Comparison of ENCODE assay signal across 8 cellular contexts in the genomic region with DNA sequence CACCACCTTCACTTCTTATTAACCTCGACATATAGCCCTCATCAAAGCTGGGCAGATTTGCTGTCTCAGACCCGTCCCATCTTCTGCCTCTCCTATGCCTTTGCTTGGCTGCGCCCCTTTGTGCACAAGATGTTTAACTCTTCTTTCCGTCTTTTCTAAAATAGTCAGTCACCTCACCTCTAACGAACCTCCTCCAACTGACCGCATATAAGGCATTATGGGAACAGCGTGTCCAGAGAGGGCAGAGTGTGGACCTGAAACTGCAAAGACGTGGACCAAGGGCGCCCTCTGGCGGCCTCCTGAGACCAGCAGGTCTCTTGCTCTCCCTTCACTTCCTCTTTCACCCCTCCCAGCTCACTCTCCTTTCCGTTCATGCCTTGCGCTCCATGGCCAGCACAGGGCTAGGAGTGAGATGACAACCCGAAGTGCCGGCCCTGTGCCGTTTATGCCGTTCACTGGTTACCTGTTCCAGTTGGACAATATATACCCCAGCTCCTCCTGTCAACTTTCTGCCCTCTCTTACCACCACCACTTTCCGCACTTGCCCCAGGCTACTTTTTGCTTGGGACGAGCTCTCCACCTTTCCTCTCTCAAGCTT. TPM values are rescaled to one million over a fixed set of nuclear protein-coding genes. Genes with fewer than 3 reads are reported as not detected.
A peak's percentile ranks its signal among the peaks of the same experiment; 100 is the strongest.
DNase-seq lines count a peak whose midpoint lies in the region; ATAC-seq and TF ChIP-seq lines count a peak whose summit lies in the region.

No MANE protein-coding gene starts in this region.

- no peak overlapping the region for H3K18ac ChIP-seq in trophoblast cell (ENCODE audit: low read length)

- H3K4me3 ChIP-seq in trophoblast cell (ENCODE audit: low read depth, low read length) (no peak overlapping the region), tibial nerve (peak overlapping the region; percentile 3 to 26 (median 20))

- peaks cover 6% of the 10 kb centered on the region for H3K79me2 ChIP-seq in trophoblast cell (ENCODE audit: control insufficient read depth, insufficient read depth, low read length, poor library complexity)

- H2BK120ac ChIP-seq in trophoblast cell (ENCODE audit: insufficient read depth, low read length, poor library complexity): no peak overlapping the region

- H4K91ac ChIP-seq in trophoblast cell (ENCODE audit: low read depth, low read length): no peak overlapping the region

- no peak overlapping the region for H4K12ac ChIP-seq in trophoblast cell (ENCODE audit: low read depth, low read length)

- POLR2A ChIA-PET in activated naive CD8-positive, alpha-beta T cell treated with anti-CD3 and anti-CD28 coated beads, Interleukin-2, amount 10 ng/mL, durations not matched to agents 7 days and 5 days (lab: Charles Lee): interaction anchor here (0.8 to 6.5 kb wide), 13 partner anchors 14 to 135 kb away, joined by 3 to 82 read pairs (median 5); a partner anchor contains a TSS

- H3K27ac ChIP-seq in trophoblast cell (ENCODE audit: low read depth, low read length) (no peak overlapping the region), tibial nerve (peak overlapping the region in 2 of 4 donors; percentile 5 to 38)

- H2AK5ac ChIP-seq in trophoblast cell (ENCODE audit: low read length): no peak overlapping the region

- no peak overlapping the region for H3K23ac ChIP-seq in trophoblast cell (ENCODE audit: low read length)

- no peak overlapping the region for H2BK12ac ChIP-seq in trophoblast cell (ENCODE audit: low read length)

- H2BK5ac ChIP-seq in trophoblast cell (ENCODE audit: low read depth, low read length, poor library complexity): no peak overlapping the region

- peaks cover 2% of the 10 kb centered on the region for H3K9me3 ChIP-seq in trophoblast cell (ENCODE audit: insufficient read depth, low read depth, low read length)
- no peaks in the 10 kb centered on the region for H3K9me3 ChIP-seq in tibial nerve

- no peak overlapping the region for H3K9ac ChIP-seq in trophoblast cell (ENCODE audit: low read length)

- TF ChIP-seq CTCF in tibial nerve (IDR thresholded peaks at IDR 0.05): peak; percentile 87 to 97 (median 93)

- H3K27ac Mint-ChIP-seq in activated naive CD8-positive, alpha-beta T cell treated with anti-CD3 and anti-CD28 coated beads, Interleukin-2, amount 10 ng/mL, durations not matched to agents 7 days and 5 days: no peak overlapping the region

- TF ChIP-seq EP300 in tibial nerve (IDR thresholded peaks at IDR 0.05): peak in 1 of 2 donors; percentile 52

- H3K79me1 ChIP-seq in trophoblast cell (ENCODE audit: low read length): peaks cover 9% of the 10 kb centered on the region

- no peak overlapping the region for H3K4me3 Mint-ChIP-seq in activated naive CD8-positive, alpha-beta T cell treated with anti-CD3 and anti-CD28 coated beads, Interleukin-2, amount 10 ng/mL, durations not matched to agents 7 days and 5 days

- DNase-seq in CD1c-positive myeloid dendritic cell (ENCODE audit: extremely low spot score) (peak; percentile 92), NCI-H1092 (lab: John Stamatoyannopoulos, UW) (peak; percentile 78), SKM-1 (lab: John Stamatoyannopoulos, UW; ENCODE audit: unreplicated experiment) (peak; percentile 98), cardiac septum (ENCODE audit: low spot score) (peak; percentile 92), trophoblast cell (peak; percentile 87 to 95), tibial nerve (ENCODE audit: low spot score in 2 of 2) (peak; percentile 77 to 84)
- DNase-seq in activated naive CD8-positive, alpha-beta T cell treated with anti-CD3 and anti-CD28 coated beads, Interleukin-2, amount 10 ng/mL, durations not matched to agents 7 days and 5 days: peak; percentile 89

- H3K4me1 Mint-ChIP-seq in activated naive CD8-positive, alpha-beta T cell treated with anti-CD3 and anti-CD28 coated beads, Interleukin-2, amount 10 ng/mL, durations not matched to agents 7 days and 5 days: peaks cover 27% of the 10 kb centered on the region

- no peak overlapping the region for H3K14ac ChIP-seq in trophoblast cell (ENCODE audit: low read length)

- no CpG with 5 or more reads among the region's 18 CpGs for WGBS in trophoblast cell (ENCODE audit: extremely low coverage, insufficient coverage, insufficient read length)
- 11 to 13% methylated on average over 18 of the region's 18 CpGs for WGBS in tibial nerve, 2 donors

- H4K8ac ChIP-seq in trophoblast cell (ENCODE audit: low read depth, low read length): no peak overlapping the region

- peak overlapping the region; percentile 55 for H3K4me2 ChIP-seq in trophoblast cell (ENCODE audit: low read length)

- peaks cover 22% of the 10 kb centered on the region for H3K36me3 Mint-ChIP-seq in activated naive CD8-positive, alpha-beta T cell treated with anti-CD3 and anti-CD28 coated beads, Interleukin-2, amount 10 ng/mL, durations not matched to agents 7 days and 5 days

- peaks cover 20 to 35% of the 10 kb centered on the region in 2 experiments for H3K36me3 ChIP-seq in trophoblast cell (ENCODE audit: control insufficient read depth in 1 of 2, insufficient read depth in 2 of 2, low read length in 2 of 2)
- peaks cover 0 to 46% (median 7%) of the 10 kb centered on the region in 3 donors for H3K36me3 ChIP-seq in tibial nerve

- H3K4me1 ChIP-seq in trophoblast cell (ENCODE audit: control insufficient read depth in 1 of 2, insufficient read depth in 2 of 2, low read length in 2 of 2) (peaks cover 16 to 29% of the 10 kb centered on the region in 2 experiments), tibial nerve (peaks cover 0 to 58% (median 38%) of the 10 kb centered on the region in 4 donors)

- H3K4ac ChIP-seq in trophoblast cell (ENCODE audit: low read depth, low read length): no peak overlapping the region

- H3K27me3 ChIP-seq in trophoblast cell (ENCODE audit: insufficient read depth, low read length) (no peaks in the 10 kb centered on the region), tibial nerve (no peaks in the 10 kb centered on the region)

- peak; percentile 35 for ATAC-seq in GM21447 (IDR thresholded peaks at IDR 0.05; ENCODE audit: unreplicated experiment)
- ATAC-seq in activated naive CD8-positive, alpha-beta T cell treated with anti-CD3 and anti-CD28 coated beads, Interleukin-2, amount 10 ng/mL, durations not matched to agents 7 days and 5 days (ENCODE audit: low read depth): peak; percentile 32

- TF ChIP-seq POLR2A in tibial nerve (IDR thresholded peaks at IDR 0.05): no peak

- intact Hi-C loops in cardiac septum (cut with DNase I): loop anchor here (1.0 to 5.0 kb wide), 5 partner anchors 36 to 167 kb away; a partner anchor contains a TSS

- H2AFZ ChIP-seq in trophoblast cell (ENCODE audit: insufficient read depth, low read length, poor library complexity): no peak overlapping the region

- H3K9me3 Mint-ChIP-seq in activated naive CD8-positive, alpha-beta T cell treated with anti-CD3 and anti-CD28 coated beads, Interleukin-2, amount 10 ng/mL, durations not matched to agents 7 days and 5 days: no peaks in the 10 kb centered on the region

- H3K27me3 Mint-ChIP-seq in activated naive CD8-positive, alpha-beta T cell treated with anti-CD3 and anti-CD28 coated beads, Interleukin-2, amount 10 ng/mL, durations not matched to agents 7 days and 5 days: no peaks in the 10 kb centered on the region

RNA-seq across cellular contexts. Expression of a gene that starts 2.5 kb away (rescaled TPM):
- 10 to 100 TPM; 34.6 to 35.1 TPM for total RNA-seq in activated naive CD8-positive, alpha-beta T cell treated with anti-CD3 and anti-CD28 coated beads, Interleukin-2, amount 10 ng/mL, durations not matched to agents 7 days and 5 days
- 14.7 TPM for total RNA-seq in cardiac septum
- 15.9 and 18.0 TPM in 2 replicates for polyA plus RNA-seq in trophoblast cell (2013)
- total RNA-seq in tibial nerve: 10 to 100 TPM; 36.5 to 50.1 (median 46.0) TPM

RNA-seq across cellular contexts. Expression of a gene that starts 2.8 kb away (rescaled TPM):
- total RNA-seq in activated naive CD8-positive, alpha-beta T cell treated with anti-CD3 and anti-CD28 coated beads, Interleukin-2, amount 10 ng/mL, durations not matched to agents 7 days and 5 days: 10 to 100 TPM; 44.1 to 47.1 TPM
- total RNA-seq in cardiac septum (12.4 TPM), tibial nerve (10 to 100 TPM; 10.1 to 24.9 (median 18.6) TPM)
- polyA plus RNA-seq in trophoblast cell (2013): 44.2 and 46.1 TPM in 2 replicates

RNA-seq across cellular contexts. Expression of a gene that starts 15.1 kb away (rescaled TPM):
- 10 to 100 TPM; 45.0 to 51.1 TPM for total RNA-seq in activated naive CD8-positive, alpha-beta T cell treated with anti-CD3 and anti-CD28 coated beads, Interleukin-2, amount 10 ng/mL, durations not matched to agents 7 days and 5 days
- total RNA-seq in cardiac septum: 66.1 TPM
- 40.5 and 40.7 TPM in 2 replicates for polyA plus RNA-seq in trophoblast cell (2013)
- 10 to 100 TPM; 48.6 to 90.4 (median 66.2) TPM for total RNA-seq in tibial nerve

RNA-seq across cellular contexts. Expression of a gene that starts 20.4 kb away (rescaled TPM):
- under 1 TPM; 0.68 to 0.80 TPM for total RNA-seq in activated naive CD8-positive, alpha-beta T cell treated with anti-CD3 and anti-CD28 coated beads, Interleukin-2, amount 10 ng/mL, durations not matched to agents 7 days and 5 days
- 3.7 TPM for total RNA-seq in cardiac septum
- polyA plus RNA-seq in trophoblast cell (2013): 273 TPM in 2 replicates
- 10 to 100 TPM in 1 of 4 donors, 1 to 10 TPM in 3; 3.5 to 13.2 (median 5.0) TPM for total RNA-seq in tibial nerve

RNA-seq across cellular contexts. Expression of a gene that starts 25.7 kb away (rescaled TPM):
- total RNA-seq in activated naive CD8-positive, alpha-beta T cell treated with anti-CD3 and anti-CD28 coated beads, Interleukin-2, amount 10 ng/mL, durations not matched to agents 7 days and 5 days: 100 to 1,000 TPM; 186 to 196 TPM
- total RNA-seq in cardiac septum (131 TPM), tibial nerve (100 to 1,000 TPM; 120 to 177 (median 157) TPM)
- 216 and 223 TPM in 2 replicates for polyA plus RNA-seq in trophoblast cell (2013)
